Comparison of ENCODE assay signal across 19 cellular contexts in the genomic region with DNA sequence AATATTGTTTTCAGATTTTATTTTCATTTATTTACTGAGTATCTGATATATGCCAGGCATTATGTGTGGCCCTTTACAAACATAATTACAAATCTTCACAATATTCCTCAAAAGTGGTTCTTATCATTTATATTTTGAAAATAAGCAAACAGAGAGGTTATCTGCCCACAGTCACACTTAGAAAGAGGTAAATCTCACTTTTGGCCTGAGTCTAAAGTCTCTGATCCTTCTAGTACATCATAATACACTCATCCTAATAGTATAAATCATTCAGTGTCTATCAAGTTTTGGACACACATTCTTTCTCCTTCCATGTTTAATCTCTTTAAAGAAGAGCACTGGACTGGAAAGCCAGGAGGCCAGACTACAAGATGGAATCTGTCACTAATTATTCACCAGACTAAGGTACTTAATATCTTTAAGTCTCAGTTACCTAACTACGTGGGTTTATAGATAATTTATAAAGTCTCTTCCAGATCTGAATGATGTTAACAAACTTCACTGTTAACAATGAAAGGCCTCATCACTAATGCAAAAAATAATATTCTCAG.
"Had no signal": no experiment of that assay in that cellular context is flagged by ENCODE, and none has a peak within 500 bp of the region (broad histone marks: within the 10 kb centered on the region; RNA-seq: fewer than 3 reads in every experiment).

No MANE protein-coding gene starts in this region.

- H3K27ac ChIP-seq: ascending aorta, gastroesophageal sphincter, heart left ventricle, left ventricle myocardium inferior, pancreas, psoas muscle, upper lobe of left lung had no signal

- H3K9me3 ChIP-seq: ascending aorta, gastroesophageal sphincter, heart left ventricle, left ventricle myocardium inferior, pancreas, psoas muscle, upper lobe of left lung had no signal

- ATAC-seq: activated CD8-positive, alpha-beta T cell treated with anti-CD3 and anti-CD28 coated beads, Interleukin-2, amount 10 ng/mL, durations not matched to agents 7 days and 5 days; gastroesophageal sphincter; heart left ventricle; natural killer cell; pancreas; right cardiac atrium; stimulated activated naive CD8-positive, alpha-beta T cell treated with anti-CD3 and anti-CD28 coated beads, Interleukin-15, Interleukin-2, amounts not matched to agents 100 U/mL and 50 U/mL, for 24 hours had no signal

- H3K27me3 ChIP-seq: ascending aorta, gastroesophageal sphincter, heart left ventricle, pancreas, upper lobe of left lung had no signal

- H3K36me3 ChIP-seq: ascending aorta, left ventricle myocardium inferior, pancreas had no signal

- DNase-seq: activated CD4-positive, alpha-beta T cell treated with anti-CD3 and anti-CD28 coated beads, Interleukin-2, amount 10 ng/mL, durations not matched to agents 7 days and 5 days; activated CD8-positive, alpha-beta T cell treated with anti-CD3 and anti-CD28 coated beads, Interleukin-2, amount 10 ng/mL, durations not matched to agents 7 days and 5 days; activated gamma-delta T cell treated with Interleukin-2 at 50 U/mL for 16 hours; heart left ventricle; islet precursor cell; left ventricle myocardium inferior; mammary epithelial cell; midbrain; natural killer cell; pancreas; psoas muscle; right cardiac atrium; stimulated activated CD4-positive, alpha-beta T cell treated with anti-CD3 and anti-CD28 coated beads, Interleukin-12 subunit alpha, Interleukin-12 subunit beta, amount 100 ng/mL, for 4 hours; stimulated activated CD4-positive, alpha-beta T cell treated with anti-CD3 and anti-CD28 coated beads, Interleukin-4, amount 100 ng/mL, for 4 hours; stimulated activated naive CD8-positive, alpha-beta T cell treated with anti-CD3 and anti-CD28 coated beads, Interleukin-15, Interleukin-2, amounts not matched to agents 100 U/mL and 50 U/mL, for 24 hours; T1000; upper lobe of left lung had no signal

- H3K4me3 ChIP-seq: ascending aorta, gastroesophageal sphincter, heart left ventricle, left ventricle myocardium inferior, pancreas, psoas muscle, upper lobe of left lung had no signal
